15 cellular contexts compared by ENCODE assay signal in the genomic region with DNA sequence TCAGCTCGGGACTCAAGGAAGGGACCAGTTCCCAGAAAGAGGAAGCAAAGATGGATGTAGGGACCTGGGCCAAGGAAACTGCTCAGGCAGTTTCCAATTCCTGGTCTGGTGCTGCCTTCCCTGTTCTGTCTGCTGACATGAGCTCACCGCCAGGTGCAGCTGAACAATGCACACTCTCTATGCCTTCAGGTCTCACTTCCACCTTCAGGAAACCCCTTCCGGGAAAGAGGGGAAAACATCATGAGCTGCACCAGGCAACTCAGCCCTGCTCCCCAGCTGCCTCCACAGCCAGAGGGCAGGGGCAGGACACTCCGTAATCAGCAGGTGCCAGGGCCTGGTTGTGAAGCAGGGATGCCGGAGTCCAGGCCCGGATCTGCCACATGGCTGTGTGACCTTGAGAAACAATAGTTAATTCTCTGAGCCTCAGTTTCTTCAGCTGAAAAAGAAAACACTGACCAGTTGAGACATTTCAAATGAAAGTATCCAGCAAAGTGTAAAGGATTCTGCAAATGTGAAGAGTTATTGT. TPM values are rescaled to one million over a fixed set of nuclear protein-coding genes. Genes with fewer than 3 reads are reported as not detected.
"Had no signal": no experiment of that assay in that cellular context is flagged by ENCODE, and none has a peak within 500 bp of the region (broad histone marks: within the 10 kb centered on the region; RNA-seq: fewer than 3 reads in every experiment).

No MANE protein-coding gene starts in this region.

- H3K27ac Mint-ChIP-seq: nephron had no signal

- H3K36me3 Mint-ChIP-seq: activated naive CD4-positive, alpha-beta T cell treated with anti-CD3 and anti-CD28 coated beads, Interleukin-2, amount 50 U/mL, for 72 hours had no signal

- H3K4me3 Mint-ChIP-seq: nephron had no signal

- H3K9me3 Mint-ChIP-seq: activated naive CD4-positive, alpha-beta T cell treated with anti-CD3 and anti-CD28 coated beads, Interleukin-2, amount 50 U/mL, for 72 hours; nephron had no signal

- H3K4me1 Mint-ChIP-seq: nephron had no signal

- DNase-seq: activated CD4-positive, alpha-beta T cell treated with anti-CD3 and anti-CD28 coated beads for 48 hours; activated effector memory CD4-positive, alpha-beta T cell treated with anti-CD3 and anti-CD28 coated beads, Interleukin-2, amount 50 U/mL, for 16 hours; brain microvascular endothelial cell; cerebellar nuclear complex; islet precursor cell; mesendoderm; stimulated activated CD4-positive, alpha-beta T cell treated with anti-CD3 and anti-CD28 coated beads, Interleukin-12 subunit alpha, Interleukin-12 subunit beta, amount 100 ng/mL, for 4 hours; stimulated activated naive CD4-positive, alpha-beta T cell; upper lobe of left lung had no signal

RNA-seq across cellular contexts. Expression of a gene that starts 39.0 kb away (rescaled TPM):
- total RNA-seq: activated CD8-positive, alpha-beta memory T cell treated with anti-CD3 and anti-CD28 coated beads for 36 hours; fibroblast of lung; osteoblast had no signal

RNA-seq across cellular contexts. Expression of a gene that starts 50.8 kb away (rescaled TPM):
- total RNA-seq: activated CD8-positive, alpha-beta memory T cell treated with anti-CD3 and anti-CD28 coated beads for 36 hours; activated naive CD4-positive, alpha-beta T cell treated with anti-CD3 and anti-CD28 coated beads, Interleukin-2, amount 50 U/mL, for 72 hours; fibroblast of lung; frontal cortex; osteoblast had no signal
